Comparison of ENCODE assay signal across 1 cellular context in the genomic region with DNA sequence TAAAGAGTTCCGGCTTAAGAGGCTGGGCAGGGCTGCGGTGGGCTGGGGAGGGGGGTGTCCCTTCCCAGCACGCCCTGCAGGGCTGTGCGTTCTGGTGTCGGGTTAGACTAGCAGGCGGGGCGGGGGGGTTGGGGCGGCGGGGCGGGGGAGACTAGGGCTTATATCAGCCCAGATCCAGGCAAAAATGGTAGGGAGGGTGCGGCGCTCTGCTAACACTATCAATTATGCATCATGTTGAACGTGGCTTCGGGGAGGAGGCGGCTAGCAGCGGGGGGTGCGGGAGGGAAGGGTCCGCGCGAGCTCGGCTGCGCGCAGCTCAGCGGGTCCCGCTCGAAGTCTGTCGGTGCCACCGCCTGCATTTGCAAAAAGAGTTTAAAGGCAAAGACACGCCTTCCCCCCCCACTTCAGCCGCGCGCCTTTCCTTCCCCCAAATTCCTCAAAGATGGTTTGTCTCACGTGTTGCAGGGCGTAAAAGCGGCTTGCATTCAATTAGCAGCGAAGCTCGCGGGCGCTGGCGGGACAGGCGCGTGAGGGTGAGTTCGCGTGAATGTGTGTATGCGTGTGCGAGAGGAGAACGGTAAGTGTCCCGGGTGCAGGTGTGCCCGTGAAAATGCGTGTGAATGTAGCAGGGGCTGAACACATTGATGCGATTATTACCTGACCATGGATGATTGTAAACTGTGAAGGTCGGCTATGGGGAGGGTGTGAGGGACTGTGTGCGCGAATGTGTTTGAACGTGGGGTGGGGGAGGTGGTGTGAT.
TF ChIP-seq lines count a peak whose summit lies in the region.

A gene with protein sequence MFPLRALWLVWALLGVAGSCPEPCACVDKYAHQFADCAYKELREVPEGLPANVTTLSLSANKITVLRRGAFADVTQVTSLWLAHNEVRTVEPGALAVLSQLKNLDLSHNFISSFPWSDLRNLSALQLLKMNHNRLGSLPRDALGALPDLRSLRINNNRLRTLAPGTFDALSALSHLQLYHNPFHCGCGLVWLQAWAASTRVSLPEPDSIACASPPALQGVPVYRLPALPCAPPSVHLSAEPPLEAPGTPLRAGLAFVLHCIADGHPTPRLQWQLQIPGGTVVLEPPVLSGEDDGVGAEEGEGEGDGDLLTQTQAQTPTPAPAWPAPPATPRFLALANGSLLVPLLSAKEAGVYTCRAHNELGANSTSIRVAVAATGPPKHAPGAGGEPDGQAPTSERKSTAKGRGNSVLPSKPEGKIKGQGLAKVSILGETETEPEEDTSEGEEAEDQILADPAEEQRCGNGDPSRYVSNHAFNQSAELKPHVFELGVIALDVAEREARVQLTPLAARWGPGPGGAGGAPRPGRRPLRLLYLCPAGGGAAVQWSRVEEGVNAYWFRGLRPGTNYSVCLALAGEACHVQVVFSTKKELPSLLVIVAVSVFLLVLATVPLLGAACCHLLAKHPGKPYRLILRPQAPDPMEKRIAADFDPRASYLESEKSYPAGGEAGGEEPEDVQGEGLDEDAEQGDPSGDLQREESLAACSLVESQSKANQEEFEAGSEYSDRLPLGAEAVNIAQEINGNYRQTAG (plus strand): TSS at position 498 of the 760 bp plus-strand sequence. CDS start 2,169 bp downstream, outside the sequence.

TF ChIP-seq in HepG2, 621 proteins besides CTCF, POLR2A, EP300 and RAD21:
- TF ChIP-seq, protein P1, sequence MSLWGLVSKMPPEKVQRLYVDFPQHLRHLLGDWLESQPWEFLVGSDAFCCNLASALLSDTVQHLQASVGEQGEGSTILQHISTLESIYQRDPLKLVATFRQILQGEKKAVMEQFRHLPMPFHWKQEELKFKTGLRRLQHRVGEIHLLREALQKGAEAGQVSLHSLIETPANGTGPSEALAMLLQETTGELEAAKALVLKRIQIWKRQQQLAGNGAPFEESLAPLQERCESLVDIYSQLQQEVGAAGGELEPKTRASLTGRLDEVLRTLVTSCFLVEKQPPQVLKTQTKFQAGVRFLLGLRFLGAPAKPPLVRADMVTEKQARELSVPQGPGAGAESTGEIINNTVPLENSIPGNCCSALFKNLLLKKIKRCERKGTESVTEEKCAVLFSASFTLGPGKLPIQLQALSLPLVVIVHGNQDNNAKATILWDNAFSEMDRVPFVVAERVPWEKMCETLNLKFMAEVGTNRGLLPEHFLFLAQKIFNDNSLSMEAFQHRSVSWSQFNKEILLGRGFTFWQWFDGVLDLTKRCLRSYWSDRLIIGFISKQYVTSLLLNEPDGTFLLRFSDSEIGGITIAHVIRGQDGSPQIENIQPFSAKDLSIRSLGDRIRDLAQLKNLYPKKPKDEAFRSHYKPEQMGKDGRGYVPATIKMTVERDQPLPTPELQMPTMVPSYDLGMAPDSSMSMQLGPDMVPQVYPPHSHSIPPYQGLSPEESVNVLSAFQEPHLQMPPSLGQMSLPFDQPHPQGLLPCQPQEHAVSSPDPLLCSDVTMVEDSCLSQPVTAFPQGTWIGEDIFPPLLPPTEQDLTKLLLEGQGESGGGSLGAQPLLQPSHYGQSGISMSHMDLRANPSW (CRISPR knock-in tag; IDR thresholded peaks at IDR 0.05; ENCODE audit: borderline replicate concordance), result no peak
- TF ChIP-seq, protein P2, sequence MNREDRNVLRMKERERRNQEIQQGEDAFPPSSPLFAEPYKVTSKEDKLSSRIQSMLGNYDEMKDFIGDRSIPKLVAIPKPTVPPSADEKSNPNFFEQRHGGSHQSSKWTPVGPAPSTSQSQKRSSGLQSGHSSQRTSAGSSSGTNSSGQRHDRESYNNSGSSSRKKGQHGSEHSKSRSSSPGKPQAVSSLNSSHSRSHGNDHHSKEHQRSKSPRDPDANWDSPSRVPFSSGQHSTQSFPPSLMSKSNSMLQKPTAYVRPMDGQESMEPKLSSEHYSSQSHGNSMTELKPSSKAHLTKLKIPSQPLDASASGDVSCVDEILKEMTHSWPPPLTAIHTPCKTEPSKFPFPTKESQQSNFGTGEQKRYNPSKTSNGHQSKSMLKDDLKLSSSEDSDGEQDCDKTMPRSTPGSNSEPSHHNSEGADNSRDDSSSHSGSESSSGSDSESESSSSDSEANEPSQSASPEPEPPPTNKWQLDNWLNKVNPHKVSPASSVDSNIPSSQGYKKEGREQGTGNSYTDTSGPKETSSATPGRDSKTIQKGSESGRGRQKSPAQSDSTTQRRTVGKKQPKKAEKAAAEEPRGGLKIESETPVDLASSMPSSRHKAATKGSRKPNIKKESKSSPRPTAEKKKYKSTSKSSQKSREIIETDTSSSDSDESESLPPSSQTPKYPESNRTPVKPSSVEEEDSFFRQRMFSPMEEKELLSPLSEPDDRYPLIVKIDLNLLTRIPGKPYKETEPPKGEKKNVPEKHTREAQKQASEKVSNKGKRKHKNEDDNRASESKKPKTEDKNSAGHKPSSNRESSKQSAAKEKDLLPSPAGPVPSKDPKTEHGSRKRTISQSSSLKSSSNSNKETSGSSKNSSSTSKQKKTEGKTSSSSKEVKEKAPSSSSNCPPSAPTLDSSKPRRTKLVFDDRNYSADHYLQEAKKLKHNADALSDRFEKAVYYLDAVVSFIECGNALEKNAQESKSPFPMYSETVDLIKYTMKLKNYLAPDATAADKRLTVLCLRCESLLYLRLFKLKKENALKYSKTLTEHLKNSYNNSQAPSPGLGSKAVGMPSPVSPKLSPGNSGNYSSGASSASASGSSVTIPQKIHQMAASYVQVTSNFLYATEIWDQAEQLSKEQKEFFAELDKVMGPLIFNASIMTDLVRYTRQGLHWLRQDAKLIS (CRISPR knock-in tag; IDR thresholded peaks at IDR 0.05), result no peak
- TF ChIP-seq JUN (CRISPR knock-in tag; IDR thresholded peaks at IDR 0.05), result no peak
- TF ChIP-seq ZNF30 (CRISPR knock-in tag; IDR thresholded peaks at IDR 0.05), result no peak
- TF ChIP-seq, protein P3, sequence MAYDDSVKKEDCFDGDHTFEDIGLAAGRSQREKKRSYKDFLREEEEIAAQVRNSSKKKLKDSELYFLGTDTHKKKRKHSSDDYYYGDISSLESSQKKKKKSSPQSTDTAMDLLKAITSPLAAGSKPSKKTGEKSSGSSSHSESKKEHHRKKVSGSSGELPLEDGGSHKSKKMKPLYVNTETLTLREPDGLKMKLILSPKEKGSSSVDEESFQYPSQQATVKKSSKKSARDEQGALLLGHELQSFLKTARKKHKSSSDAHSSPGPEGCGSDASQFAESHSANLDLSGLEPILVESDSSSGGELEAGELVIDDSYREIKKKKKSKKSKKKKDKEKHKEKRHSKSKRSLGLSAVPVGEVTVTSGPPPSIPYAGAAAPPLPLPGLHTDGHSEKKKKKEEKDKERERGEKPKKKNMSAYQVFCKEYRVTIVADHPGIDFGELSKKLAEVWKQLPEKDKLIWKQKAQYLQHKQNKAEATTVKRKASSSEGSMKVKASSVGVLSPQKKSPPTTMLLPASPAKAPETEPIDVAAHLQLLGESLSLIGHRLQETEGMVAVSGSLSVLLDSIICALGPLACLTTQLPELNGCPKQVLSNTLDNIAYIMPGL (CRISPR knock-in tag; IDR thresholded peaks at IDR 0.05; ENCODE audit: borderline replicate concordance in 1 of 2, low read depth in 1 of 2), result no peak
- TF ChIP-seq KLF9 (CRISPR knock-in tag; IDR thresholded peaks at IDR 0.05; ENCODE audit: low read depth), result no peak
- TF ChIP-seq, protein P4, sequence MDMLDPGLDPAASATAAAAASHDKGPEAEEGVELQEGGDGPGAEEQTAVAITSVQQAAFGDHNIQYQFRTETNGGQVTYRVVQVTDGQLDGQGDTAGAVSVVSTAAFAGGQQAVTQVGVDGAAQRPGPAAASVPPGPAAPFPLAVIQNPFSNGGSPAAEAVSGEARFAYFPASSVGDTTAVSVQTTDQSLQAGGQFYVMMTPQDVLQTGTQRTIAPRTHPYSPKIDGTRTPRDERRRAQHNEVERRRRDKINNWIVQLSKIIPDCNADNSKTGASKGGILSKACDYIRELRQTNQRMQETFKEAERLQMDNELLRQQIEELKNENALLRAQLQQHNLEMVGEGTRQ (IDR thresholded peaks at IDR 0.05; ENCODE audit: low read depth, low read length), result no peak
- TF ChIP-seq, protein P4 (CRISPR knock-in tag; IDR thresholded peaks at IDR 0.05; ENCODE audit: borderline replicate concordance), result no peak
- TF ChIP-seq TEAD3 (CRISPR knock-in tag; optimal IDR thresholded peaks at IDR 0.05; ENCODE audit: borderline replicate concordance), result no peak
- TF ChIP-seq KLF6 (CRISPR knock-in tag; IDR thresholded peaks at IDR 0.05), result no peak
- TF ChIP-seq SPEN (CRISPR knock-in tag; IDR thresholded peaks at IDR 0.05; ENCODE audit: low read depth), result no peak
- TF ChIP-seq, protein P5, sequence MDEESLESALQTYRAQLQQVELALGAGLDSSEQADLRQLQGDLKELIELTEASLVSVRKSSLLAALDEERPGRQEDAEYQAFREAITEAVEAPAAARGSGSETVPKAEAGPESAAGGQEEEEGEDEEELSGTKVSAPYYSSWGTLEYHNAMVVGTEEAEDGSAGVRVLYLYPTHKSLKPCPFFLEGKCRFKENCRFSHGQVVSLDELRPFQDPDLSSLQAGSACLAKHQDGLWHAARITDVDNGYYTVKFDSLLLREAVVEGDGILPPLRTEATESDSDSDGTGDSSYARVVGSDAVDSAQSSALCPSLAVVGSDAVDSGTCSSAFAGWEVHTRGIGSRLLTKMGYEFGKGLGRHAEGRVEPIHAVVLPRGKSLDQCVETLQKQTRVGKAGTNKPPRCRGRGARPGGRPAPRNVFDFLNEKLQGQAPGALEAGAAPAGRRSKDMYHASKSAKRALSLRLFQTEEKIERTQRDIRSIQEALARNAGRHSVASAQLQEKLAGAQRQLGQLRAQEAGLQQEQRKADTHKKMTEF (CRISPR knock-in tag; IDR thresholded peaks at IDR 0.05), result no peak
- TF ChIP-seq HOXD1 (CRISPR knock-in tag; IDR thresholded peaks at IDR 0.05), result no peak
- no peak for TF ChIP-seq POLR2AphosphoS2 (IDR thresholded peaks at IDR 0.05; ENCODE audit: low read depth, low read length)
- no peak for TF ChIP-seq RELA (CRISPR knock-in tag; IDR thresholded peaks at IDR 0.05)
- TF ChIP-seq ZNF660 (CRISPR knock-in tag; IDR thresholded peaks at IDR 0.05; ENCODE audit: borderline replicate concordance, low read depth), result no peak
- no peak for TF ChIP-seq HDAC6 (IDR thresholded peaks at IDR 0.05; ENCODE audit: low read depth, low read length)
